21 cellular contexts compared by ENCODE assay signal in genomic region chr17:33838281-33838680, GRCh38.
"Had no signal": no experiment of that assay in that cellular context is flagged by ENCODE, and none has a peak within 500 bp of the region (broad histone marks: within the 10 kb centered on the region; RNA-seq: fewer than 3 reads in every experiment).

No MANE protein-coding gene starts in this region.

- ATAC-seq: esophagus mucosa; gastrocnemius medialis; heart right ventricle; naive thymus-derived CD4-positive, alpha-beta T cell; psoas muscle; stimulated activated effector memory CD8-positive, alpha-beta T cell treated with anti-CD3 and anti-CD28 coated beads, Interleukin-12 subunit alpha, Interleukin-12 subunit beta, amount 100 ng/mL, for 72 hours; stimulated activated naive CD8-positive, alpha-beta T cell treated with anti-CD3 and anti-CD28 coated beads, Interleukin-15, Interleukin-2, amounts not matched to agents 100 U/mL and 50 U/mL, for 24 hours had no signal

- DNase-seq: colonic mucosa; dermis blood vessel endothelial cell; gastrocnemius medialis; heart right ventricle; hypothalamus; mesendoderm; naive thymus-derived CD4-positive, alpha-beta T cell; nephron progenitor cell; psoas muscle; sigmoid colon; small intestine; stimulated activated CD4-positive, alpha-beta T cell treated with anti-CD3 and anti-CD28 coated beads, Interleukin-12 subunit alpha, Interleukin-12 subunit beta, amount 100 ng/mL, for 4 hours; stimulated activated CD4-positive, alpha-beta T cell treated with anti-CD3 and anti-CD28 coated beads, Interleukin-2, amount 100 ng/mL, for 48 hours; stimulated activated CD8-positive, alpha-beta memory T cell treated with anti-CD3 and anti-CD28 coated beads, Interleukin-4, amount 100 ng/mL, for 48 hours; stimulated activated naive CD8-positive, alpha-beta T cell treated with anti-CD3 and anti-CD28 coated beads, Interleukin-15, Interleukin-2, amounts not matched to agents 100 U/mL and 50 U/mL, for 24 hours; thyroid gland; uterus had no signal

- H3K27me3 ChIP-seq: colonic mucosa, gastrocnemius medialis, sigmoid colon, thyroid gland, uterus had no signal

- H3K9me3 ChIP-seq: colonic mucosa, gastrocnemius medialis, heart right ventricle, psoas muscle, sigmoid colon, suprapubic skin, thyroid gland, uterus had no signal

- FAIRE-seq: keratinocyte, small intestine had no signal

- H3K4me1 ChIP-seq: colonic mucosa, gastrocnemius medialis, heart right ventricle, psoas muscle, sigmoid colon, suprapubic skin, thyroid gland, uterus had no signal

- H3K27ac ChIP-seq: colonic mucosa, gastrocnemius medialis, heart right ventricle, psoas muscle, sigmoid colon, suprapubic skin, thyroid gland, uterus had no signal

- H3K4me3 ChIP-seq: colonic mucosa, gastrocnemius medialis, heart right ventricle, psoas muscle, sigmoid colon, suprapubic skin, thyroid gland, uterus had no signal

- H3K36me3 ChIP-seq: colonic mucosa, gastrocnemius medialis, heart right ventricle, sigmoid colon, suprapubic skin, thyroid gland, uterus had no signal
